8 cellular contexts compared by ENCODE assay signal in the genomic region with DNA sequence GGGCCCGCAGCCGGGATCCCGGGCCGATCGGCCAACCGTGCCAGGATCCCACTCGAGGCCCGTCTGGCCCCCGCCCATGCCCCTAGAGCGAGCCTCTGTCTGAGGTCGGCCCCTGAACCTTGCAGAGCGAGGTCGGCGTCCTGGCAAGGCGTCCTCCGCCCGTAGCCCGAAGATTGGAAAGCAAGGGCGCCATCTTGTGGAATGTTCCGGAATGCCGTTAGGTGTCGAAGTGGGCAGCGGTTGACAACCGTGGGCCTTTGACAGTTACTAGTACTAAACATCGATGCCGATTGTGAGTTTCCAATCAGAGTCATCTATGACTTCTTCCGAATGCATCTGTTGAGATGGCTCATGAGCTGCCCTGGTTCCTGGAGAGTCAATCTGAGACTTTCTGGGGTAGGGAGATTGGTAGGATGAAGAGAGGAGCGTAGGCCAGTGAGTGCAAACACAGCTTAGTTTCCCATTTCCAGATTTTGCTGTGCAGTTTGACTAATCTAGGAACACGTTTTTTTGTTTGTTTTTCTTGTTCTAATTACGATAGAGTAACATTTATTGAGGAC. TPM values are rescaled to one million over a fixed set of nuclear protein-coding genes. Genes with fewer than 3 reads are reported as not detected.
DNase-seq lines count a peak whose midpoint lies in the region; ATAC-seq and TF ChIP-seq lines count a peak whose summit lies in the region.

No MANE protein-coding gene starts in this region.

- DNase-seq in Daoy (ENCODE audit: low read depth) (peak; percentile 93), SIG-M5 (lab: John Stamatoyannopoulos, UW) (peak; percentile 25), activated gamma-delta T cell treated with Interleukin-2 at 50 U/mL for 16 hours (peak; percentile 91), foreskin fibroblast (peak; percentile 77 to 93), stomach (peak; percentile 93)

- intact Hi-C loops in stomach (cut with DNase I; ENCODE audit: low total_unique reads): loop anchor here (5.0 to 10.0 kb wide), 3 partner anchors 679 to 1159 kb away; no protein-coding TSS in a partner anchor

- H3K27me3 ChIP-seq in KMS-11 (ENCODE audit: insufficient read depth, low read depth) (no peaks in the 10 kb centered on the region), neural cell (ENCODE audit: insufficient read depth, low read depth, low read length) (no peaks in the 10 kb centered on the region), stomach (peaks cover 0 to 4% (median 0%) of the 10 kb centered on the region in 3 donors)

- peak overlapping the region; percentile 93 for H3K9ac ChIP-seq in KMS-11
- H3K9ac ChIP-seq in neural cell (ENCODE audit: low read length): peak overlapping the region; percentile 96

- no peaks in the 10 kb centered on the region for H3K79me2 ChIP-seq in KMS-11 (ENCODE audit: insufficient read depth, low read depth)
- H3K79me2 ChIP-seq in neural cell (replicated peaks; ENCODE audit: insufficient read depth, low read length): peaks cover 36% of the 10 kb centered on the region

- ATAC-seq in GM21825 (IDR thresholded peaks at IDR 0.05; ENCODE audit: unreplicated experiment): peak; percentile 73

- TF ChIP-seq RAD21 in neural cell (conservative IDR thresholded peaks at IDR 0.05): peak; percentile 98

- no peaks in the 10 kb centered on the region for H3F3A ChIP-seq in neural cell (ENCODE audit: insufficient read depth, low read length, poor library complexity, severe bottlenecking)

- TF ChIP-seq POLR2A in stomach (IDR thresholded peaks at IDR 0.05): no peak

- no peak for TF ChIP-seq EP300 in neural cell (conservative IDR thresholded peaks at IDR 0.05; ENCODE audit: poor library complexity, severe bottlenecking)
- no peak for TF ChIP-seq EP300 in stomach (IDR thresholded peaks at IDR 0.05)

- H3K27ac ChIP-seq in KMS-11: peak overlapping the region; percentile 79
- H3K27ac ChIP-seq in neural cell (ENCODE audit: low read length): peak overlapping the region; percentile 92
- peak overlapping the region; percentile 93 to 99 (median 95) for H3K27ac ChIP-seq in stomach

- H2AFZ ChIP-seq in KMS-11 (ENCODE audit: low read depth) (peak overlapping the region; percentile 93), neural cell (ENCODE audit: low read depth, low read length) (peak overlapping the region; percentile 56)

- H4K20me1 ChIP-seq in KMS-11 (ENCODE audit: insufficient read depth) (no peaks in the 10 kb centered on the region), neural cell (ENCODE audit: insufficient read depth) (peaks cover 5% of the 10 kb centered on the region)

- WGBS in stomach, 5 donors: 6 to 16% (median 6%) methylated on average over 14 to 30 of the region's 30 CpGs

- no peaks in the 10 kb centered on the region for H3K9me3 ChIP-seq in neural cell (ENCODE audit: low read length)
- no peaks in the 10 kb centered on the region for H3K9me3 ChIP-seq in stomach

- H3K9me2 ChIP-seq in neural cell (ENCODE audit: insufficient read depth, low read length): no peaks in the 10 kb centered on the region

- H3K4me3 ChIP-seq in KMS-11 (IDR thresholded peaks at IDR 0.05; ENCODE audit: insufficient read depth, low read depth, low read length) (no peak overlapping the region), foreskin fibroblast (ENCODE audit: low read depth in 1 of 2, low read length in 2 of 2) (peak overlapping the region; percentile 78 to 92), neural cell (ENCODE audit: low read length) (peak overlapping the region; percentile 88), stomach (peak overlapping the region; percentile 64 to 85 (median 74))

- H3K4me2 ChIP-seq in KMS-11 (peak overlapping the region; percentile 56), neural cell (ENCODE audit: low read length) (peak overlapping the region; percentile 43)

- H3K36me3 ChIP-seq in KMS-11 (ENCODE audit: insufficient read depth): no peaks in the 10 kb centered on the region
- peaks cover 15% of the 10 kb centered on the region for H3K36me3 ChIP-seq in neural cell (ENCODE audit: insufficient read depth, low read length)
- H3K36me3 ChIP-seq in stomach: peaks cover 0 to 14% (median 9%) of the 10 kb centered on the region in 4 donors

- H3K4me1 ChIP-seq in KMS-11 (ENCODE audit: low read depth, poor library complexity, severe bottlenecking) (peaks cover 11% of the 10 kb centered on the region), stomach (peaks cover 5 to 50% (median 16%) of the 10 kb centered on the region in 4 donors)

- peak; percentile 88 for TF ChIP-seq CTCF in KMS-11 (conservative IDR thresholded peaks at IDR 0.05; ENCODE audit: low read depth, low read length)
- peak; percentile 63 for TF ChIP-seq CTCF in foreskin fibroblast (IDR thresholded peaks at IDR 0.05; ENCODE audit: low read depth, low read length)
- TF ChIP-seq CTCF in neural cell (IDR thresholded peaks at IDR 0.05; ENCODE audit: poor library complexity, severe bottlenecking): peak; percentile 94
- peak in 5 of 7 experiments; percentile 56 to 82 (median 69) for TF ChIP-seq CTCF in stomach (IDR thresholded peaks at IDR 0.05)

TF ChIP-seq in neural cell, 6 proteins besides CTCF, POLR2A, EP300 and RAD21:
- TF ChIP-seq TAF1 (IDR thresholded peaks at IDR 0.05; ENCODE audit: low read depth) (no peak), SMC3 (conservative IDR thresholded peaks at IDR 0.05; ENCODE audit: poor library complexity) (peak; percentile 99)

RNA-seq across cellular contexts. Expression of a gene that starts 0.9 kb away (rescaled TPM):
- 871 and 986 TPM in 2 replicates for total RNA-seq in Daoy (2014; rRNA removed; shearing (Covaris generic))
- polyA plus RNA-seq in neural cell: 309 and 385 TPM in 2 replicates
- 800 and 993 TPM in 2 replicates for polyA minus RNA-seq in neural cell
- total RNA-seq in stomach: 100 to 1,000 TPM in 2 of 5 donors, 10 to 100 TPM in 2, 1 to 10 TPM in 1; 2.3 to 181 (median 19.4) TPM
- polyA plus RNA-seq in stomach: 10 to 100 TPM; 13.7 to 25.8 (median 14.5) TPM

RNA-seq across cellular contexts. Expression of a gene that starts 30.4 kb away (rescaled TPM):
- not detected in 2 replicates for total RNA-seq in Daoy (2014; rRNA removed; shearing (Covaris generic))
- polyA plus RNA-seq in neural cell (not detected in 2 replicates), stomach (1 to 10 TPM in 1 of 3 donors, under 1 TPM in 2; 0.68 to 4.9 (median 1.00) TPM)
- not detected in 2 replicates for polyA minus RNA-seq in neural cell
- 1 to 10 TPM in 3 of 5 donors, not detected in 2; 2.4 to 2.9 (median 2.5) TPM for total RNA-seq in stomach

Comparison
In these comparisons a context has a peak if more than half of its experiments do, and no peak if none do; other contexts are left out.
1. DNase-seq: peak in every context shown above with its lines; median percentile 93 in Daoy; 93 in stomach; 91 in activated gamma-delta T cell treated with Interleukin-2 at 50 U/mL for 16 hours; 85 in foreskin fibroblast; 25 in SIG-M5.